In genomic region chr9:8750639-8751041, GRCh38 we compare ENCODE assay signal across 20 cellular contexts.
A peak's percentile ranks its signal among the peaks of the same experiment; 100 is the strongest.
DNase-seq lines count a peak whose midpoint lies in the region; ATAC-seq and TF ChIP-seq lines count a peak whose summit lies in the region.
"Had no signal": no experiment of that assay in that cellular context is flagged by ENCODE, and none has a peak within 500 bp of the region (broad histone marks: within the 10 kb centered on the region; RNA-seq: fewer than 3 reads in every experiment).

No MANE protein-coding gene starts in this region.

- CTCF ChIA-PET in CD8-positive, alpha-beta T cell (lab: Charles Lee), result no interaction called here

- no peak overlapping the region for H3K4me3 ChIP-seq in cardiac muscle cell
- no peak overlapping the region for H3K4me3 ChIP-seq in left ventricle myocardium inferior
- no peak overlapping the region for H3K4me3 ChIP-seq in ectodermal cell (ENCODE audit: insufficient read depth, low read depth, low read length)
- no peak overlapping the region for H3K4me3 ChIP-seq in testis
- no peak overlapping the region for H3K4me3 ChIP-seq in CD8-positive, alpha-beta T cell (ENCODE audit: low read depth, low read length)
- H3K4me3 ChIP-seq: adrenal gland, BLaER1, upper lobe of right lung had no signal

- no peak for TF ChIP-seq POLR2A in testis (IDR thresholded peaks at IDR 0.05)

- POLR2A ChIA-PET in CD8-positive, alpha-beta T cell (lab: Charles Lee), result no interaction called here

- intact Hi-C loops in left ventricle myocardium inferior (cut with micrococcal nuclease) (no loop called here), testis (cut with DNase I; ENCODE audit: low total_unique reads) (no loop called here)
- intact Hi-C loops in CD8-positive, alpha-beta T cell (cut with DNase I, micrococcal nuclease), result no loop called here

- peaks cover 16% of the 10 kb centered on the region for H3K4me1 ChIP-seq in cardiac muscle cell (ENCODE audit: low read depth)
- H3K4me1 ChIP-seq in left ventricle myocardium inferior, result peaks cover 7% of the 10 kb centered on the region
- peaks cover 26% of the 10 kb centered on the region for H3K4me1 ChIP-seq in ectodermal cell (ENCODE audit: control insufficient read depth, insufficient read depth, low read length)
- no peaks in the 10 kb centered on the region for H3K4me1 ChIP-seq in testis
- H3K4me1 ChIP-seq in CD8-positive, alpha-beta T cell (ENCODE audit: insufficient read depth, low read length), result no peaks in the 10 kb centered on the region
- H3K4me1 ChIP-seq: adrenal gland, BLaER1, upper lobe of right lung had no signal

- H3K27me3 Mint-ChIP-seq in CD8-positive, alpha-beta T cell (ENCODE audit: low read depth), result no peaks in the 10 kb centered on the region
- H3K27me3 Mint-ChIP-seq: memory B cell had no signal

- peak overlapping the region; percentile 81 for H3K27ac ChIP-seq in cardiac muscle cell
- H3K27ac ChIP-seq in left ventricle myocardium inferior (replicated peaks), result no peak overlapping the region
- peak overlapping the region; percentile 56 for H3K27ac ChIP-seq in ectodermal cell (ENCODE audit: insufficient read depth, low read depth, low read length, poor library complexity, severe bottlenecking)
- H3K27ac ChIP-seq in testis, result no peak overlapping the region
- H3K27ac ChIP-seq in CD8-positive, alpha-beta T cell (ENCODE audit: low read depth, low read length), result no peak overlapping the region
- H3K27ac ChIP-seq: adrenal gland, BLaER1, upper lobe of right lung had no signal

- H3K9me3 Mint-ChIP-seq in CD8-positive, alpha-beta T cell, result no peaks in the 10 kb centered on the region
- H3K9me3 Mint-ChIP-seq: activated T-helper 2 cell treated with anti-CD3 and anti-CD28 coated beads, Interferon-gamma antibody, Interleukin-2, Interleukin-4, amounts not matched to agents 10 μg/mL and 5 μg/mL and 100 μg/mL, durations not matched to agents 14 hours and 24 hours and 36 hours; memory B cell; T-helper 2 cell treated with Interferon-gamma antibody and Interleukin-4, amounts not matched to agents 5 μg/mL and 100 μg/mL, for 36 hours had no signal

- H3K4me3 Mint-ChIP-seq in CD8-positive, alpha-beta T cell, result no peak overlapping the region
- H3K4me3 Mint-ChIP-seq: memory B cell; T-helper 2 cell treated with Interferon-gamma antibody and Interleukin-4, amounts not matched to agents 5 μg/mL and 100 μg/mL, for 36 hours had no signal

- H3K36me3 Mint-ChIP-seq in CD8-positive, alpha-beta T cell, result no peaks in the 10 kb centered on the region
- H3K36me3 Mint-ChIP-seq: memory B cell had no signal

- DNase-seq in cardiac muscle cell (ENCODE audit: low read depth in 1 of 2, low spot score in 1 of 2) (peak; percentile 16 to 70), left ventricle myocardium inferior (no peak), medulla oblongata (ENCODE audit: extremely low spot score) (peak; percentile 48), testis (peak; percentile 22), SHP77 treated with DMSO at 0.1 percent for 48 hours (lab: John Stamatoyannopoulos, UW) (no peak)
- no peak for DNase-seq in activated CD4-positive, CD25-positive, alpha-beta regulatory T cell treated with anti-CD3 and anti-CD28 coated beads, Interleukin-2, amount 50 U/mL, for 72 hours
- DNase-seq in CD8-positive, alpha-beta T cell, result no peak
- DNase-seq: 8988T; adrenal gland; NCI-H1417 treated with DMSO at 0.1 percent for 48 hours; right cardiac atrium; stimulated activated naive CD8-positive, alpha-beta T cell treated with anti-CD3 and anti-CD28 coated beads, Interleukin-15, Interleukin-2, amounts not matched to agents 100 U/mL and 50 U/mL, for 24 hours; upper lobe of right lung had no signal

- H3K27me3 ChIP-seq in cardiac muscle cell, result no peaks in the 10 kb centered on the region
- H3K27me3 ChIP-seq in left ventricle myocardium inferior (ENCODE audit: low read depth), result no peaks in the 10 kb centered on the region
- H3K27me3 ChIP-seq in ectodermal cell (ENCODE audit: control insufficient read depth, insufficient read depth, low read length, poor library complexity, severe bottlenecking), result no peaks in the 10 kb centered on the region
- H3K27me3 ChIP-seq in testis, result no peaks in the 10 kb centered on the region
- H3K27me3 ChIP-seq in CD8-positive, alpha-beta T cell (ENCODE audit: insufficient read depth, low read length), result no peaks in the 10 kb centered on the region
- H3K27me3 ChIP-seq: adrenal gland, BLaER1, upper lobe of right lung had no signal

- no peak for ATAC-seq in CD8-positive, alpha-beta T cell
- ATAC-seq: activated CD4-positive, CD25-positive, alpha-beta regulatory T cell treated with anti-CD3 and anti-CD28 coated beads, Interleukin-2, amount 50 U/mL, for 24 hours; right cardiac atrium; Right ventricle myocardium inferior; stimulated activated naive CD8-positive, alpha-beta T cell treated with anti-CD3 and anti-CD28 coated beads, Interleukin-15, Interleukin-2, amounts not matched to agents 100 U/mL and 50 U/mL, for 24 hours; upper lobe of right lung had no signal

- H3K36me3 ChIP-seq in cardiac muscle cell (no peaks in the 10 kb centered on the region), left ventricle myocardium inferior (no peaks in the 10 kb centered on the region), ectodermal cell (ENCODE audit: control insufficient read depth, insufficient read depth, low read length) (no peaks in the 10 kb centered on the region), testis (ENCODE audit: low read depth, missing control alignments) (no peaks in the 10 kb centered on the region)
- no peaks in the 10 kb centered on the region for H3K36me3 ChIP-seq in CD8-positive, alpha-beta T cell (ENCODE audit: insufficient read depth, low read length)
- H3K36me3 ChIP-seq: adrenal gland, BLaER1, upper lobe of right lung had no signal

- TF ChIP-seq CTCF in cardiac muscle cell (IDR thresholded peaks at IDR 0.05; ENCODE audit: low read depth, low read length) (no peak), left ventricle myocardium inferior (IDR thresholded peaks at IDR 0.05; ENCODE audit: borderline replicate concordance) (no peak), testis (IDR thresholded peaks at IDR 0.05) (no peak)
- no peak for TF ChIP-seq CTCF in CD8-positive, alpha-beta T cell (IDR thresholded peaks at IDR 0.05)

- WGBS in ectodermal cell, 2 experiments, result 19 to 22% methylated on average over 2 of the region's 2 CpGs
- WGBS in testis, 2 donors, result 31 to 48% methylated on average over 2 of the region's 2 CpGs

- H3K4me1 Mint-ChIP-seq in CD8-positive, alpha-beta T cell (ENCODE audit: low read depth), result no peaks in the 10 kb centered on the region
- H3K4me1 Mint-ChIP-seq: memory B cell had no signal

- H3K9me3 ChIP-seq in cardiac muscle cell (ENCODE audit: low read depth) (no peaks in the 10 kb centered on the region), left ventricle myocardium inferior (replicated peaks) (no peaks in the 10 kb centered on the region), ectodermal cell (ENCODE audit: control insufficient read depth, low read length) (no peaks in the 10 kb centered on the region), testis (no peaks in the 10 kb centered on the region)
- H3K9me3 ChIP-seq in CD8-positive, alpha-beta T cell (ENCODE audit: low read length), result no peaks in the 10 kb centered on the region
- H3K9me3 ChIP-seq: adrenal gland, BLaER1, upper lobe of right lung had no signal

- H3K27ac Mint-ChIP-seq in CD8-positive, alpha-beta T cell, result no peak overlapping the region
- H3K27ac Mint-ChIP-seq: activated T-helper 2 cell treated with anti-CD3 and anti-CD28 coated beads, Interferon-gamma antibody, Interleukin-2, Interleukin-4, amounts not matched to agents 10 μg/mL and 5 μg/mL and 100 μg/mL, durations not matched to agents 14 hours and 24 hours and 36 hours; memory B cell; T-helper 2 cell treated with Interferon-gamma antibody and Interleukin-4, amounts not matched to agents 5 μg/mL and 100 μg/mL, for 36 hours had no signal

Comparison
In these comparisons a context has a peak if more than half of its experiments do, and no peak if none do; other contexts are left out.
1. DNase-seq: peak in cardiac muscle cell (2 of 2), medulla oblongata (single experiment) and testis (single experiment); none in left ventricle myocardium inferior (single experiment), activated CD4-positive, CD25-positive, alpha-beta regulatory T cell treated with anti-CD3 and anti-CD28 coated beads, Interleukin-2, amount 50 U/mL, for 72 hours (single experiment), CD8-positive, alpha-beta T cell (0 of 7) and SHP77 treated with DMSO at 0.1 percent for 48 hours (single experiment).
2. H3K27ac ChIP-seq: peak in cardiac muscle cell (single experiment) and ectodermal cell (single experiment); none in left ventricle myocardium inferior (single experiment), testis (0 of 2) and CD8-positive, alpha-beta T cell (single experiment).